Comparison of ENCODE assay signal across 1 cellular context in the genomic region with DNA sequence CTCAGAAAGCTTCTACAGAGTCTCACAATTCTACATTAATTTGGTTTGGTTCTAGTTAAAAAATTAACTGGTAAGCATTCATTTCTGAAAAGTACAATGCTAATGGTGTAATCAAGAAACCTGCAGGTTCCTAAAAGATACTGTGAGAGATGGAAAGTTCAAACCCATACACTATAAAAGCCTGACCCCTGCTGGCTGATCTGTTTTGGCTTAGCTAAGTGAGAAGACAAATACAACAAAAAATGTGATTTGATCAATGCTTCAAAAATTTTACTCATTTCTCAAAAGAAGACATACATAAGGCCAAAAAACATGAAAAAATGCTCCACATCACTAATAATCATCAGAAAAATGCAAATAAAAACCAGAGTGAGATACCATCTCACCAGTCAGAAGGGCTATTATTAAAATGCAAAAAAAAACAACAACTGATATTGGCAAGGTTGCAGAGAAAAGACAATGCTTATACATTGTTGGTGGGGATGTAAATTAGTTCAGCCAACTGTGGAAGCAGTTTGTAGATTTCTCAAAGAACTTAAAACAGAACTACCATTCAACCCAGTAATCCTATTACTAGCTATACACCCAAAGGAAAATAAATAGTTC.
A peak's percentile ranks its signal among the peaks of the same experiment; 100 is the strongest.
TF ChIP-seq lines count a peak whose summit lies in the region.

No MANE protein-coding gene starts in this region.

TF ChIP-seq in IMR-90, 13 proteins besides CTCF, POLR2A, EP300 and RAD21:
- TF ChIP-seq SMC3 (IDR thresholded peaks at IDR 0.05; ENCODE audit: low read depth, low read length): peak; percentile 83
- no peak for TF ChIP-seq NFE2L2 (IDR thresholded peaks at IDR 0.05; ENCODE audit: low read depth, low read length)
